Comparison of ENCODE assay signal across 25 cellular contexts in genomic region chr2:177059313-177059712, GRCh38.
"Had no signal": no experiment of that assay in that cellular context is flagged by ENCODE, and none has a peak within 500 bp of the region (broad histone marks: within the 10 kb centered on the region; RNA-seq: fewer than 3 reads in every experiment).

No MANE protein-coding gene starts in this region.

- H3K4me3 Mint-ChIP-seq: naive thymus-derived CD8-positive, alpha-beta T cell; neural crest cell; stimulated activated memory B cell treated with anti-CD40 and anti-IgM and Interleukin-4, amounts not matched to agents 10 μg/mL and 1 μg/mL and 100 μg/mL, for 72 hours; type B pancreatic cell had no signal

- FAIRE-seq: keratinocyte, pancreas had no signal

- H3K27ac Mint-ChIP-seq: naive thymus-derived CD8-positive, alpha-beta T cell; stimulated activated memory B cell treated with anti-CD40 and anti-IgM and Interleukin-4, amounts not matched to agents 10 μg/mL and 1 μg/mL and 100 μg/mL, for 72 hours; type B pancreatic cell had no signal

- H3K27me3 ChIP-seq: gastrocnemius medialis, neutrophil, pancreas, right atrium auricular region, spleen, testis, tibial artery had no signal

- ATAC-seq: gastrocnemius medialis; left lobe of liver; naive thymus-derived CD8-positive, alpha-beta T cell; pancreas; sciatic nerve; stimulated activated memory B cell treated with anti-CD40 and anti-IgM and Interleukin-4, amounts not matched to agents 10 μg/mL and 1 μg/mL and 100 μg/mL, for 72 hours; stimulated activated naive CD8-positive, alpha-beta T cell treated with anti-CD3 and anti-CD28 coated beads, Interleukin-15, Interleukin-2, amounts not matched to agents 100 U/mL and 50 U/mL, for 24 hours had no signal

- H3K4me3 ChIP-seq: coronary artery, gastrocnemius medialis, pancreas, right atrium auricular region, spleen, testis, tibial artery had no signal

- H3K4me1 ChIP-seq: gastrocnemius medialis, pancreas, right atrium auricular region, spleen, testis had no signal

- H3K27ac ChIP-seq: coronary artery, gastrocnemius medialis, neutrophil, pancreas, right atrium auricular region, spleen, testis, tibial artery had no signal

- H3K36me3 Mint-ChIP-seq: naive thymus-derived CD8-positive, alpha-beta T cell; stimulated activated memory B cell treated with anti-CD40 and anti-IgM and Interleukin-4, amounts not matched to agents 10 μg/mL and 1 μg/mL and 100 μg/mL, for 72 hours; type B pancreatic cell had no signal

- H3K4me1 Mint-ChIP-seq: naive thymus-derived CD8-positive, alpha-beta T cell; neural crest cell; stimulated activated memory B cell treated with anti-CD40 and anti-IgM and Interleukin-4, amounts not matched to agents 10 μg/mL and 1 μg/mL and 100 μg/mL, for 72 hours had no signal

- H3K36me3 ChIP-seq: gastrocnemius medialis, neutrophil, pancreas, right atrium auricular region, spleen, tibial artery had no signal

- H3K27me3 Mint-ChIP-seq: stimulated activated memory B cell treated with anti-CD40 and anti-IgM and Interleukin-4, amounts not matched to agents 10 μg/mL and 1 μg/mL and 100 μg/mL, for 72 hours had no signal

- DNase-seq: dermis blood vessel endothelial cell; effector memory CD4-positive, alpha-beta T cell; erythroblast; foreskin fibroblast; gastrocnemius medialis; head of caudate nucleus; mesenchymal stem cell; midbrain; naive thymus-derived CD8-positive, alpha-beta T cell; pancreas; spleen; stimulated activated CD4-positive, alpha-beta T cell treated with anti-CD3 and anti-CD28 coated beads, Interleukin-4, amount 100 ng/mL, for 4 hours; stimulated activated naive CD8-positive, alpha-beta T cell treated with anti-CD3 and anti-CD28 coated beads, Interleukin-15, Interleukin-2, amounts not matched to agents 100 U/mL and 50 U/mL, for 24 hours; substantia nigra; testis; tibial artery had no signal

- H3K9me3 Mint-ChIP-seq: naive thymus-derived CD8-positive, alpha-beta T cell; stimulated activated memory B cell treated with anti-CD40 and anti-IgM and Interleukin-4, amounts not matched to agents 10 μg/mL and 1 μg/mL and 100 μg/mL, for 72 hours; type B pancreatic cell had no signal

- H3K9me3 ChIP-seq: gastrocnemius medialis, neutrophil, pancreas, right atrium auricular region, spleen, testis, tibial artery had no signal
